Comparison of ENCODE assay signal across 9 cellular contexts in genomic region chr11:3164540-3165151, GRCh38. TPM values are rescaled to one million over a fixed set of nuclear protein-coding genes. Genes with fewer than 3 reads are reported as not detected.
A peak's percentile ranks its signal among the peaks of the same experiment; 100 is the strongest.
DNase-seq lines count a peak whose midpoint lies in the region; FAIRE-seq and TF ChIP-seq lines count a peak whose summit lies in the region.
"Had no signal": no experiment of that assay in that cellular context is flagged by ENCODE, and none has a peak within 500 bp of the region (broad histone marks: within the 10 kb centered on the region; RNA-seq: fewer than 3 reads in every experiment).

No MANE protein-coding gene starts in this region.

- 1% methylated on average over 15 of the region's 46 CpGs for WGBS in esophagus muscularis mucosa

- H3F3A ChIP-seq in neural cell (ENCODE audit: insufficient read depth, low read length, poor library complexity, severe bottlenecking), result no peaks in the 10 kb centered on the region

- no peak for TF ChIP-seq POLR2A in esophagus muscularis mucosa (IDR thresholded peaks at IDR 0.05; ENCODE audit: low read depth)

- no peak for TF ChIP-seq RAD21 in neural cell (conservative IDR thresholded peaks at IDR 0.05)

- H2AFZ ChIP-seq in OCI-LY7 (ENCODE audit: low read length), result no peak overlapping the region
- H2AFZ ChIP-seq in neural cell (ENCODE audit: low read depth, low read length), result no peak overlapping the region

- no peak overlapping the region for H3K4me2 ChIP-seq in OCI-LY7 (ENCODE audit: low read length)
- peak overlapping the region; percentile 95 for H3K4me2 ChIP-seq in neural cell (ENCODE audit: low read length)

- no peak for FAIRE-seq in HTR-8/SVneo (lab: Jason Lieb, UNC)

- intact Hi-C loops in OCI-LY7 (cut with micrococcal nuclease; ENCODE audit: unreplicated experiment), result no loop called here
- intact Hi-C loops in esophagus muscularis mucosa (cut with DNase I), result loop anchor here (5.0 kb wide), 1 partner anchor 42 kb away; no protein-coding TSS in a partner anchor

- no peaks in the 10 kb centered on the region for H3K27me3 ChIP-seq in esophagus muscularis mucosa
- no peaks in the 10 kb centered on the region for H3K27me3 ChIP-seq in neural cell (ENCODE audit: insufficient read depth, low read depth, low read length)

- H3K4me1 ChIP-seq in OCI-LY7 (ENCODE audit: insufficient read depth, low read length, poor library complexity, severe bottlenecking) (no peaks in the 10 kb centered on the region), esophagus muscularis mucosa (peaks cover 61 to 75% (median 67%) of the 10 kb centered on the region in 4 donors)

- CTCF ChIA-PET in OCI-LY7 (lab: Charles Lee; ENCODE audit: unreplicated experiment), result no interaction called here

- no peak for TF ChIP-seq EP300 in esophagus muscularis mucosa (IDR thresholded peaks at IDR 0.05)
- TF ChIP-seq EP300 in neural cell (conservative IDR thresholded peaks at IDR 0.05; ENCODE audit: poor library complexity, severe bottlenecking), result no peak

- H3K36me3 ChIP-seq in OCI-LY7 (ENCODE audit: insufficient read depth, low read length) (no peaks in the 10 kb centered on the region), esophagus muscularis mucosa (no peaks in the 10 kb centered on the region), neural cell (ENCODE audit: insufficient read depth, low read length) (no peaks in the 10 kb centered on the region)

- H3K9ac ChIP-seq in neural cell (ENCODE audit: low read length), result peak overlapping the region; percentile 84

- peak overlapping the region; percentile 91 for H3K4me3 ChIP-seq in AG10803 (ENCODE audit: low read length)
- H3K4me3 ChIP-seq in OCI-LY7 (ENCODE audit: low read depth, low read length, poor library complexity, severe bottlenecking), result peak overlapping the region; percentile 23
- peak overlapping the region; percentile 85 to 99 (median 96) for H3K4me3 ChIP-seq in esophagus muscularis mucosa
- peak overlapping the region; percentile 95 for H3K4me3 ChIP-seq in neural cell (ENCODE audit: low read length)

- POLR2A ChIA-PET in OCI-LY7 (lab: Charles Lee), result no interaction called here

- H3K79me2 ChIP-seq in OCI-LY7 (ENCODE audit: insufficient read depth, low read depth, low read length), result no peaks in the 10 kb centered on the region
- H3K79me2 ChIP-seq in neural cell (replicated peaks; ENCODE audit: insufficient read depth, low read length), result peaks cover 38% of the 10 kb centered on the region

- DNase-seq in AG10803 (ENCODE audit: low read depth) (no peak), OCI-LY7 (ENCODE audit: low spot score) (no peak), esophagus muscularis mucosa (ENCODE audit: extremely low spot score) (no peak), HTR-8/SVneo (ENCODE audit: insufficient read length, low spot score) (no peak), ACHN (no peak), medulla oblongata (ENCODE audit: extremely low spot score) (no peak), dedifferentiated amniotic fluid mesenchymal stem cell (ENCODE audit: extremely low spot score) (no peak)

- in situ Hi-C loops in ACHN (cut with HindIII; ENCODE audit: low pct_ligation_motif_present, low pct_unique_long_range_greater_than_20kb, low sequenced_read_pairs), result no loop called here

- H3K27ac ChIP-seq in OCI-LY7 (ENCODE audit: low read depth, low read length, poor library complexity, severe bottlenecking) (no peak overlapping the region), esophagus muscularis mucosa (replicated peaks in 1 of 4) (peak overlapping the region; percentile 86 to 94 (median 88)), neural cell (ENCODE audit: low read length) (peak overlapping the region; percentile 63)

- BruUV-seq in OCI-LY7 (replicated peaks; lab: Mats Ljungman, UMichigan), result no TSS peak

- H3K9me2 ChIP-seq in OCI-LY7 (ENCODE audit: insufficient read depth, low read length) (no peaks in the 10 kb centered on the region), neural cell (ENCODE audit: insufficient read depth, low read length) (no peaks in the 10 kb centered on the region)

- H3K9me3 ChIP-seq in OCI-LY7 (ENCODE audit: low read length) (no peaks in the 10 kb centered on the region), esophagus muscularis mucosa (no peaks in the 10 kb centered on the region), neural cell (ENCODE audit: low read length) (no peaks in the 10 kb centered on the region)

- TF ChIP-seq CTCF in AG10803 (conservative IDR thresholded peaks at IDR 0.05; ENCODE audit: low read length) (no peak), OCI-LY7 (conservative IDR thresholded peaks at IDR 0.05; ENCODE audit: low read length) (no peak), esophagus muscularis mucosa (IDR thresholded peaks at IDR 0.05) (no peak), neural cell (IDR thresholded peaks at IDR 0.05; ENCODE audit: poor library complexity, severe bottlenecking) (no peak)

- H4K20me1 ChIP-seq in OCI-LY7 (ENCODE audit: insufficient read depth, low read length), result no peaks in the 10 kb centered on the region
- no peaks in the 10 kb centered on the region for H4K20me1 ChIP-seq in neural cell (ENCODE audit: insufficient read depth)

TF ChIP-seq in neural cell, 6 proteins besides CTCF, POLR2A, EP300 and RAD21:
- TF ChIP-seq POLR2AphosphoS5 (IDR thresholded peaks at IDR 0.05) (no peak), SMC3 (conservative IDR thresholded peaks at IDR 0.05; ENCODE audit: poor library complexity) (peak; percentile 14)

RNA-seq across cellular contexts. Expression of gene OSBPL5, which starts 0.5 kb away (rescaled TPM):
- 0.63 and 0.64 TPM in 2 replicates for total RNA-seq in OCI-LY7 (2014; rRNA removed; shearing (Covaris generic))
- total RNA-seq in OCI-LY7 (2022) (2.7 and 6.9 TPM in 2 replicates), esophagus muscularis mucosa (100 to 1,000 TPM in 1 of 4 donors, 10 to 100 TPM in 3; 59.6 to 119 (median 71.7) TPM)
- polyA plus RNA-seq in neural cell, result 49.1 and 82.5 TPM in 2 replicates
- polyA minus RNA-seq in neural cell, result 49.8 and 51.9 TPM in 2 replicates

RNA-seq across cellular contexts. Expression of gene MRGPRG, which starts 54.0 kb away (rescaled TPM):
- total RNA-seq in OCI-LY7 (2014; rRNA removed; shearing (Covaris generic)), result not detected in 2 replicates
- total RNA-seq in OCI-LY7 (2022), result not detected in 2 replicates
- not detected for total RNA-seq in esophagus muscularis mucosa
- not detected in 2 replicates for polyA plus RNA-seq in neural cell
- not detected in 2 replicates for polyA minus RNA-seq in neural cell
- total RNA-seq: activated CD8-positive, alpha-beta memory T cell treated with anti-CD3 and anti-CD28 coated beads for 36 hours had no signal

Comparison
In these comparisons a context has a peak if more than half of its experiments do, and no peak if none do; other contexts are left out.
1. H3K4me3 ChIP-seq: peak in every context shown above with its lines; median percentile 96 in esophagus muscularis mucosa; 95 in neural cell; 91 in AG10803; 23 in OCI-LY7.
2. RNA of gene OSBPL5, which starts 0.5 kb away (total RNA-seq): 59.6 to 119 TPM in esophagus muscularis mucosa; 0.63 to 6.9 TPM in OCI-LY7; every median in the first group is over 4 times any median in the second.